In the genomic region with DNA sequence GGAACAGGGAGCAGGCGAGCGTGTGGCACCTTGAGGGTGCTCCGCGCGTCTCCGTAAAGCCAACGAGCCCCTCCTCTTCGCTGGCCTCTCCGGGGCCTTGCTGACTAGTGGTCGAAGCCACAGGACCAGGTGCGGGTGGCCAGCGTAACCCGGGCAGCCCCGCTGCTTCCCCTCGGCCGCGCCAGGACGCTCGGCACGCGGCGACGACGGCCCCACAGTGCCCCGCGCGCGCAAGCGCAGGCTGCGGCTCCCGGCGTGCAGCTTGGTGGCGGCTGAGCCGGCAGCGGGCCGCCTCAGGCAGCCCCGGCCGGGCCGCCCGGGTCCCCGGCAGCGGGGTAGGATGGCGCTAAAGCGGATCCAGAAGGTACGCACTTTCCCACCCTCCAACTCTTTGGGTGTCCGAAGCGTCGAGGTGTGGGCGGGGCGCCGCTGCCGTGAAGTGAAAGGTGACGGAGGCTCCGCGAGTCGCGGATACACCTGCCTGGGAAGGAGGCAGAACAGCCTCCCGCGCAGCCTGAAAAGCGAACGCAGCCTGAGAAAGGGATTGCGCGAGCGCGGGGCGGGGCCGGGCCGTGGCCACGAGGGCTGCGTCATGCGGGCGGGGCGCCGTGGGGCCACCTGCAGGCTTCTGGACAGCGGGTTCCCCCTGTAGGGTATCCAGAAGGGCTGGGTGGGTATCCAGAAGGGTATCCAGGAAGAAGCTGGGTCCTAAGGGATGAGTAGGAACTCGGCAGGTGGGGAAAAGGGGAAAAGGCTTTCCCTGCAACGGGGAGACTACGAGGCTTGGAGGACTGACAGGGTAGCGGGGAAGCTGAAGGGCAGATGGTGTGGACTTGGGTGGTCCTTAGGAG, we compare ENCODE assay signal across 8 cellular contexts. TPM values are rescaled to one million over a fixed set of nuclear protein-coding genes. Genes with fewer than 3 reads are reported as not detected.
DNase-seq lines count a peak whose midpoint lies in the region; ATAC-seq and TF ChIP-seq lines count a peak whose summit lies in the region.

A gene (plus strand): TSS at position 244 of the 851 bp plus-strand sequence. CDS start 97 bp downstream, at position 341.

- WGBS in adrenal gland, 4 donors, result 0 to 5% (median 1%) methylated on average over 4 to 79 of the region's 79 CpGs
- under 1% methylated on average over 68 of the region's 79 CpGs for WGBS in prostate gland
- under 1% methylated on average over 79 of the region's 79 CpGs for WGBS in urinary bladder

- H3K27me3 ChIP-seq in adrenal gland, result no peaks in the 10 kb centered on the region
- no peaks in the 10 kb centered on the region for H3K27me3 ChIP-seq in prostate gland (replicated peaks; ENCODE audit: insufficient read depth)

- peaks cover 4 to 21% of the 10 kb centered on the region in 2 donors for H3K4me1 ChIP-seq in adrenal gland (replicated peaks in 1 of 2)
- H3K4me1 ChIP-seq in prostate gland (replicated peaks), result no peaks in the 10 kb centered on the region
- no peaks in the 10 kb centered on the region for H3K4me1 ChIP-seq in urinary bladder (ENCODE audit: insufficient read depth)

- no peaks in the 10 kb centered on the region for H3K36me3 ChIP-seq in adrenal gland (replicated peaks in 1 of 2)
- no peaks in the 10 kb centered on the region for H3K36me3 ChIP-seq in prostate gland
- no peaks in the 10 kb centered on the region for H3K36me3 ChIP-seq in urinary bladder (ENCODE audit: insufficient read depth)

- in situ Hi-C loops in GM13977 (cut with MboI; ENCODE audit: low pct_unique_long_range_greater_than_20kb, low sequenced_read_pairs, unreplicated experiment), result no loop called here

- H3K9me3 ChIP-seq in adrenal gland (replicated peaks in 1 of 3) (no peaks in the 10 kb centered on the region), prostate gland (no peaks in the 10 kb centered on the region)

- H3K4me3 ChIP-seq in adrenal gland, result peak within 1 kb of the TSS; percentile 30 to 73 (median 64)
- peak within 1 kb of the TSS; percentile 47 to 70 for H3K4me3 ChIP-seq in prostate gland
- peak within 1 kb of the TSS; percentile 41 for H3K4me3 ChIP-seq in urinary bladder (ENCODE audit: low read depth, low read length)

- H3K27ac ChIP-seq in adrenal gland (peak within 1 kb of the TSS; percentile 83 to 99 (median 94)), prostate gland (peak within 1 kb of the TSS; percentile 93 to 96), urinary bladder (ENCODE audit: low read depth) (peak within 1 kb of the TSS; percentile 90)

- DNase-seq in GM13977 (ENCODE audit: low spot score) (peak; percentile 94), NCI-H1417 (lab: John Stamatoyannopoulos, UW) (peak; percentile 80 to 97 (median 96)), adrenal gland (peak; percentile 85 to 95 (median 90)), left cardiac atrium (peak; percentile 90), prostate gland (ENCODE audit: low spot score) (peak; percentile 86)

- ATAC-seq in HG02763 (IDR thresholded peaks at IDR 0.05; ENCODE audit: unreplicated experiment) (peak; percentile 90), left cardiac atrium (peak; percentile 98 to 99)

- intact Hi-C loops in T-helper 1 cell treated with Interleukin-12 subunit alpha and Interleukin-12 subunit beta and Interleukin-4 antibody, amounts not matched to agents 30 ng/mL and 1 ng/mL, for 36 hours (cut with micrococcal nuclease), result loop anchor here (1.0 to 5.0 kb wide), 10 partner anchors 20 to 1014 kb away; a partner anchor contains a TSS
- intact Hi-C loops in adrenal gland (cut with DNase I), result no loop called here
- intact Hi-C loops in left cardiac atrium (cut with DNase I), result no loop called here
- intact Hi-C loops in prostate gland (cut with DNase I), result no loop called here

- TF ChIP-seq CTCF in GM13977 (IDR thresholded peaks at IDR 0.05; ENCODE audit: extremely low read depth, insufficient read depth, missing control alignments) (peak; percentile 5), adrenal gland (IDR thresholded peaks at IDR 0.05) (peak in 1 of 6 experiments; percentile 8), prostate gland (IDR thresholded peaks at IDR 0.05) (peak in 1 of 4 experiments; percentile 34)

- peak; percentile 98 for TF ChIP-seq POLR2A in adrenal gland (IDR thresholded peaks at IDR 0.05)
- peak; percentile 96 for TF ChIP-seq POLR2A in prostate gland (IDR thresholded peaks at IDR 0.05)

RNA-seq across cellular contexts. Expression of the gene that starts here (rescaled TPM):
- total RNA-seq in T-helper 1 cell treated with Interleukin-12 subunit alpha and Interleukin-12 subunit beta and Interleukin-4 antibody, amounts not matched to agents 30 ng/mL and 1 ng/mL, for 36 hours, result 10.0 and 11.6 TPM in 2 replicates
- total RNA-seq in adrenal gland (10 to 100 TPM; 29.1 to 76.8 (median 41.1) TPM), left cardiac atrium (10 to 100 TPM; 38.8 to 40.7 TPM), prostate gland (10 to 100 TPM; 17.3 to 22.0 TPM), urinary bladder (12.7 TPM)
- polyA plus RNA-seq in adrenal gland (10 to 100 TPM; 32.0 to 45.4 (median 33.1) TPM), urinary bladder (23.5 TPM)

Comparison
In these comparisons a context has a peak if more than half of its experiments do, and no peak if none do; other contexts are left out.
1. Peak in every context shown above with its lines: DNase-seq, ATAC-seq, H3K4me3 ChIP-seq and H3K27ac ChIP-seq.